In the genomic region with DNA sequence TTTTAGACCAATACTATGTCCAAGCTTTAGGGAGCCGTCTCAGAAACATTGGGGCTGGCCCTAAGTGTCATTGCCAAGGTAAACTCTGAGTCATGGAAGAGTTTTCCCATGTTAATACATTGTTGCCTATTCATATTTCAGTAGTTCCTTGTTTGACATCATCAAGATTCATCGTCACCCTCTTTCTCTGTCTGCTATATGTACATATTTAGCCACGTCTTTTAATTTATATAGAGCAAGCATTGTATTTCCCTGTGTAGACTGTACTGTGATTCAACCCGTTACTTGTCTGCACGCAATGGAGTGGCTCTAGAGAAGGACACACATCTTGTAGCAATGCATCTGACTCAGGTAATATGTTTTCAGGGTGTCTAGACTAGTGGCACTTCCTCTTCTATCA, we compare ENCODE assay signal across 22 cellular contexts.
A peak's percentile ranks its signal among the peaks of the same experiment; 100 is the strongest.
DNase-seq lines count a peak whose midpoint lies in the region; ATAC-seq, FAIRE-seq and TF ChIP-seq lines count a peak whose summit lies in the region.
"Had no signal": no experiment of that assay in that cellular context is flagged by ENCODE, and none has a peak within 500 bp of the region (broad histone marks: within the 10 kb centered on the region; RNA-seq: fewer than 3 reads in every experiment).

No MANE protein-coding gene starts in this region.

- H3K27ac Mint-ChIP-seq in MCF 10A (ENCODE audit: low read depth, unreplicated experiment), result no peak overlapping the region
- H3K27ac Mint-ChIP-seq: B cell; CD4-positive, alpha-beta T cell; CD8-positive, alpha-beta T cell had no signal

- no peak overlapping the region for H3K4me3 ChIP-seq in breast epithelium
- H3K4me3 ChIP-seq in epithelial cell of esophagus (ENCODE audit: low read length), result no peak overlapping the region
- H3K4me3 ChIP-seq: A549; BLaER1 treated with 17β-estradiol and CSF1 and Interleukin-3, amounts not matched to agents 10 nM and 100 nM had no signal

- TF ChIP-seq POLR2A in breast epithelium (IDR thresholded peaks at IDR 0.05) (no peak), H54 (IDR thresholded peaks at IDR 0.05; ENCODE audit: low read depth, low read length) (no peak)

- TF ChIP-seq CTCF in MCF 10A (IDR thresholded peaks at IDR 0.05; ENCODE audit: unreplicated experiment), result no peak
- TF ChIP-seq CTCF in breast epithelium (IDR thresholded peaks at IDR 0.05), result no peak
- no peak for TF ChIP-seq CTCF in epithelial cell of esophagus (IDR thresholded peaks at IDR 0.05; ENCODE audit: insufficient read depth, low read depth, low read length, missing control alignments)

- ATAC-seq in esophagus mucosa, result peak; percentile 33
- ATAC-seq in HG03280 (IDR thresholded peaks at IDR 0.05; ENCODE audit: unreplicated experiment), result no peak
- ATAC-seq: A549; CD8-positive, alpha-beta T cell had no signal

- no peaks in the 10 kb centered on the region for H3K36me3 ChIP-seq in breast epithelium
- H3K36me3 ChIP-seq: BLaER1 treated with 17β-estradiol and CSF1 and Interleukin-3, amounts not matched to agents 10 nM and 100 nM had no signal

- intact Hi-C loops in MCF 10A (cut with micrococcal nuclease), result no loop called here
- intact Hi-C loops in breast epithelium (cut with DNase I; ENCODE audit: low total_unique reads), result no loop called here

- H3K9me3 Mint-ChIP-seq in MCF 10A (ENCODE audit: unreplicated experiment), result no peaks in the 10 kb centered on the region

- H3K27me3 Mint-ChIP-seq in MCF 10A (ENCODE audit: insufficient read depth, unreplicated experiment), result no peaks in the 10 kb centered on the region
- H3K27me3 Mint-ChIP-seq: B cell had no signal

- H3K9me3 ChIP-seq in breast epithelium, result no peaks in the 10 kb centered on the region
- H3K9me3 ChIP-seq: A549; BLaER1 treated with 17β-estradiol and CSF1 and Interleukin-3, amounts not matched to agents 10 nM and 100 nM; Caco-2 had no signal

- DNase-seq in MCF 10A (ENCODE audit: unreplicated experiment), result peak; percentile 43
- no peak for DNase-seq in breast epithelium (ENCODE audit: low spot score in 2 of 2)
- peak; percentile 95 for DNase-seq in epithelial cell of esophagus (ENCODE audit: low read depth)
- no peak for DNase-seq in H54 (ENCODE audit: insufficient read length, low spot score)
- DNase-seq: AML-193; Caco-2; Calu3; CD4-positive, alpha-beta T cell; CD8-positive, alpha-beta T cell; DMS79 treated with DMSO at 0.1 percent for 48 hours; GF-D8 had no signal

- BruUV-seq in MCF 10A (replicated peaks; lab: Mats Ljungman, UMichigan), result no TSS peak

- FAIRE-seq in H54 (lab: Jason Lieb, UNC), result no peak
- FAIRE-seq: A549, D721Med, G401.6, GM12891, GM19239 had no signal

- CTCF ChIA-PET in MCF 10A (lab: Yijun Ruan, JAX), result interaction anchor here (1.6 kb wide), 1 partner anchor 17 kb away, joined by 5 read pairs; no protein-coding TSS in a partner anchor

- no peak overlapping the region for H3K4me3 Mint-ChIP-seq in MCF 10A (ENCODE audit: unreplicated experiment)
- H3K4me3 Mint-ChIP-seq: B cell; CD4-positive, alpha-beta T cell; CD8-positive, alpha-beta T cell had no signal

- no peaks in the 10 kb centered on the region for H3K4me1 ChIP-seq in breast epithelium
- H3K4me1 ChIP-seq: A549; BLaER1 treated with 17β-estradiol and CSF1 and Interleukin-3, amounts not matched to agents 10 nM and 100 nM; Caco-2 had no signal

- no peak overlapping the region for H3K27ac ChIP-seq in breast epithelium
- H3K27ac ChIP-seq: 22Rv1; A549; BLaER1 treated with 17β-estradiol and CSF1 and Interleukin-3, amounts not matched to agents 10 nM and 100 nM; C4-2B had no signal

- no peaks in the 10 kb centered on the region for H3K36me3 Mint-ChIP-seq in MCF 10A (ENCODE audit: insufficient read depth, unreplicated experiment)
- H3K36me3 Mint-ChIP-seq: CD8-positive, alpha-beta T cell had no signal

- H3K4me1 Mint-ChIP-seq in MCF 10A (ENCODE audit: insufficient read depth, unreplicated experiment), result no peaks in the 10 kb centered on the region
- H3K4me1 Mint-ChIP-seq: B cell had no signal

- no peaks in the 10 kb centered on the region for H3K27me3 ChIP-seq in breast epithelium
- H3K27me3 ChIP-seq: BLaER1 treated with 17β-estradiol and CSF1 and Interleukin-3, amounts not matched to agents 10 nM and 100 nM had no signal

- POLR2A ChIA-PET in MCF 10A (lab: Yijun Ruan, JAX), result interaction anchor here (0.7 kb wide), 1 partner anchor 122 kb away, joined by 3 read pairs; no protein-coding TSS in a partner anchor

Comparison
In these comparisons a context has a peak if more than half of its experiments do, and no peak if none do; other contexts are left out.
1. DNase-seq: peak in MCF 10A (single experiment) and epithelial cell of esophagus (single experiment); none in breast epithelium (0 of 2) and H54 (single experiment).